ENCODE assay signal across 9 cellular contexts in genomic region chr21:34582506-34583150, GRCh38. TPM values are rescaled to one million over a fixed set of nuclear protein-coding genes. Genes with fewer than 3 reads are reported as not detected.
A peak's percentile ranks its signal among the peaks of the same experiment; 100 is the strongest.
DNase-seq lines count a peak whose midpoint lies in the region; ATAC-seq and TF ChIP-seq lines count a peak whose summit lies in the region.
"Had no signal": no experiment of that assay in that cellular context is flagged by ENCODE, and none has a peak within 500 bp of the region (broad histone marks: within the 10 kb centered on the region; RNA-seq: fewer than 3 reads in every experiment).

No MANE protein-coding gene starts in this region.

- no peak overlapping the region for H3K4me3 Mint-ChIP-seq in stimulated activated memory B cell treated with anti-CD40 and anti-IgM and Interleukin-4, amounts not matched to agents 10 μg/mL and 1 μg/mL and 100 μg/mL, for 72 hours

- intact Hi-C loops in heart left ventricle (cut with DNase I), result loop anchor here in 8 of 10 donors (1.0 to 5.0 kb wide), 5 partner anchors 45 to 72 kb away; no protein-coding TSS in a partner anchor

- peaks cover 0 to 72% (median 37%) of the 10 kb centered on the region in 12 donors for H3K4me1 ChIP-seq in heart left ventricle

- H3K27me3 Mint-ChIP-seq in stimulated activated memory B cell treated with anti-CD40 and anti-IgM and Interleukin-4, amounts not matched to agents 10 μg/mL and 1 μg/mL and 100 μg/mL, for 72 hours, result no peaks in the 10 kb centered on the region

- peaks cover 10% of the 10 kb centered on the region for H3K4me1 Mint-ChIP-seq in stimulated activated memory B cell treated with anti-CD40 and anti-IgM and Interleukin-4, amounts not matched to agents 10 μg/mL and 1 μg/mL and 100 μg/mL, for 72 hours

- peak; percentile 55 for DNase-seq in DMS 273 (lab: John Stamatoyannopoulos, UW; ENCODE audit: unreplicated experiment)
- no peak for DNase-seq in DMS 273 treated with DMSO at 0.1 percent for 48 hours (lab: John Stamatoyannopoulos, UW)
- peak in 3 of 5 donors; percentile 40 to 59 (median 52) for DNase-seq in heart left ventricle
- DNase-seq in LoVo (ENCODE audit: low spot score), result no peak

- WGBS in heart left ventricle, 4 donors, result 55 to 85% (median 68%) methylated on average over 10 of the region's 10 CpGs

- TF ChIP-seq CTCF in WI38 (IDR thresholded peaks at IDR 0.05; ENCODE audit: low read depth, low read length) (peak; percentile 40), heart left ventricle (IDR thresholded peaks at IDR 0.05) (peak; percentile 14 to 51 (median 42))

- no peak for TF ChIP-seq POLR2A in heart left ventricle (IDR thresholded peaks at IDR 0.05)

- H3K27me3 ChIP-seq in heart left ventricle, result no peaks in the 10 kb centered on the region

- H3K27ac ChIP-seq in heart left ventricle, result peak overlapping the region in 11 of 12 donors; percentile 56 to 95 (median 80)
- H3K27ac ChIP-seq: 22Rv1 had no signal

- H3K9me3 Mint-ChIP-seq in stimulated activated memory B cell treated with anti-CD40 and anti-IgM and Interleukin-4, amounts not matched to agents 10 μg/mL and 1 μg/mL and 100 μg/mL, for 72 hours, result peaks cover 5% of the 10 kb centered on the region

- no peaks in the 10 kb centered on the region for H3K36me3 ChIP-seq in heart left ventricle

- peaks cover 10% of the 10 kb centered on the region for H3K36me3 Mint-ChIP-seq in stimulated activated memory B cell treated with anti-CD40 and anti-IgM and Interleukin-4, amounts not matched to agents 10 μg/mL and 1 μg/mL and 100 μg/mL, for 72 hours

- peak; percentile 66 for ATAC-seq in HG03354 (IDR thresholded peaks at IDR 0.05; ENCODE audit: poor library complexity, severe bottlenecking, unreplicated experiment)
- ATAC-seq in heart left ventricle, result peak; percentile 70 to 80 (median 76)
- peak; percentile 75 for ATAC-seq in stimulated activated memory B cell treated with anti-CD40 and anti-IgM and Interleukin-4, amounts not matched to agents 10 μg/mL and 1 μg/mL and 100 μg/mL, for 72 hours
- ATAC-seq in HG03457 (IDR thresholded peaks at IDR 0.05; ENCODE audit: unreplicated experiment), result no peak

- H3K27ac Mint-ChIP-seq in stimulated activated memory B cell treated with anti-CD40 and anti-IgM and Interleukin-4, amounts not matched to agents 10 μg/mL and 1 μg/mL and 100 μg/mL, for 72 hours, result peak overlapping the region; percentile 15

- H3K9me3 ChIP-seq in heart left ventricle, result peaks cover 0 to 18% (median 10%) of the 10 kb centered on the region in 12 donors

- H3K4me3 ChIP-seq in WI38 (ENCODE audit: low read depth, low read length), result no peak overlapping the region
- no peak overlapping the region for H3K4me3 ChIP-seq in heart left ventricle

RNA-seq across cellular contexts. Expression of gene RCAN1, which starts 32.3 kb away (rescaled TPM):
- total RNA-seq in heart left ventricle, result 100 to 1,000 TPM in 1 of 9 donors, 10 to 100 TPM in 8; 33.7 to 102 (median 57.6) TPM
- polyA plus RNA-seq in heart left ventricle, result 10 to 100 TPM; 56.3 to 99.1 TPM

Comparison
In these comparisons a context has a peak if more than half of its experiments do, and no peak if none do; other contexts are left out.
1. DNase-seq: peak in DMS 273 (single experiment) and heart left ventricle (3 of 5); none in DMS 273 treated with DMSO at 0.1 percent for 48 hours (single experiment) and LoVo (single experiment).